In genomic region chr7:93977551-93977950, GRCh38 we compare ENCODE assay signal across 23 cellular contexts. TPM values are rescaled to one million over a fixed set of nuclear protein-coding genes. Genes with fewer than 3 reads are reported as not detected.
"Had no signal": no experiment of that assay in that cellular context is flagged by ENCODE, and none has a peak within 500 bp of the region (broad histone marks: within the 10 kb centered on the region; RNA-seq: fewer than 3 reads in every experiment).

No MANE protein-coding gene starts in this region.

- ATAC-seq: gastrocnemius medialis; left ventricle myocardium superior; lower lobe of right lung; natural killer cell treated with Interleukin-12 subunit alpha and Interleukin-12 subunit beta and Interleukin-15 and Interleukin-18, amount 100 ng/mL, for 72 hours; right cardiac atrium; stimulated activated memory B cell treated with anti-CD40 and anti-IgM and Interleukin-4, amounts not matched to agents 10 μg/mL and 1 μg/mL and 100 μg/mL, for 72 hours; stimulated activated naive CD8-positive, alpha-beta T cell treated with anti-CD3 and anti-CD28 coated beads, Interleukin-15, Interleukin-2, amounts not matched to agents 100 U/mL and 50 U/mL, for 24 hours had no signal

- H3K36me3 Mint-ChIP-seq: neural progenitor cell; stimulated activated memory B cell treated with anti-CD40 and anti-IgM and Interleukin-4, amounts not matched to agents 10 μg/mL and 1 μg/mL and 100 μg/mL, for 72 hours had no signal

- H3K4me2 ChIP-seq: neural progenitor cell had no signal

- H2AFZ ChIP-seq: neural progenitor cell had no signal

- H3K27ac ChIP-seq: coronary artery, gastrocnemius medialis, lower lobe of right lung, neural progenitor cell, prostate gland, sigmoid colon, skin epidermis, spleen, testis, tibial artery had no signal

- H3K27ac Mint-ChIP-seq: natural killer cell treated with Interleukin-12 subunit alpha and Interleukin-12 subunit beta and Interleukin-15 and Interleukin-18, amount 100 ng/mL, for 72 hours; neural progenitor cell; stimulated activated memory B cell treated with anti-CD40 and anti-IgM and Interleukin-4, amounts not matched to agents 10 μg/mL and 1 μg/mL and 100 μg/mL, for 72 hours; type B pancreatic cell had no signal

- H3K4me1 ChIP-seq: gastrocnemius medialis, lower lobe of right lung, prostate gland, sigmoid colon, spleen, testis, tibial artery had no signal

- H3K36me3 ChIP-seq: gastrocnemius medialis, lower lobe of right lung, neural progenitor cell, prostate gland, sigmoid colon, spleen, tibial artery had no signal

- DNase-seq: dermis blood vessel endothelial cell; effector memory CD4-positive, alpha-beta T cell; gastrocnemius medialis; head of caudate nucleus; left ventricle myocardium superior; lower lobe of right lung; naive B cell; right cardiac atrium; sigmoid colon; spleen; stimulated activated CD4-positive, alpha-beta T cell treated with anti-CD3 and anti-CD28 coated beads, Interleukin-4, amount 100 ng/mL, for 4 hours; stimulated activated naive CD8-positive, alpha-beta T cell treated with anti-CD3 and anti-CD28 coated beads, Interleukin-15, Interleukin-2, amounts not matched to agents 100 U/mL and 50 U/mL, for 24 hours; substantia nigra; testis; tibial artery had no signal

- H3K4me3 Mint-ChIP-seq: naive B cell; natural killer cell treated with Interleukin-12 subunit alpha and Interleukin-12 subunit beta and Interleukin-15 and Interleukin-18, amount 100 ng/mL, for 72 hours; neural progenitor cell; stimulated activated memory B cell treated with anti-CD40 and anti-IgM and Interleukin-4, amounts not matched to agents 10 μg/mL and 1 μg/mL and 100 μg/mL, for 72 hours; type B pancreatic cell had no signal

- H3K27me3 ChIP-seq: gastrocnemius medialis, neural progenitor cell, sigmoid colon, spleen, testis, tibial artery had no signal

- H3K9me3 ChIP-seq: gastrocnemius medialis, lower lobe of right lung, prostate gland, sigmoid colon, spleen, testis, tibial artery had no signal

- FAIRE-seq: keratinocyte had no signal

- H3K9me3 Mint-ChIP-seq: naive B cell; natural killer cell treated with Interleukin-12 subunit alpha and Interleukin-12 subunit beta and Interleukin-15 and Interleukin-18, amount 100 ng/mL, for 72 hours; neural progenitor cell; stimulated activated memory B cell treated with anti-CD40 and anti-IgM and Interleukin-4, amounts not matched to agents 10 μg/mL and 1 μg/mL and 100 μg/mL, for 72 hours; type B pancreatic cell had no signal

- H3K4me1 Mint-ChIP-seq: naive B cell, neural progenitor cell had no signal

- H3K4me3 ChIP-seq: coronary artery, gastrocnemius medialis, lower lobe of right lung, neural progenitor cell, prostate gland, sigmoid colon, skin epidermis, spleen, testis, tibial artery had no signal

- H3K27me3 Mint-ChIP-seq: naive B cell; stimulated activated memory B cell treated with anti-CD40 and anti-IgM and Interleukin-4, amounts not matched to agents 10 μg/mL and 1 μg/mL and 100 μg/mL, for 72 hours; type B pancreatic cell had no signal

RNA-seq across cellular contexts. Expression of gene GNG11, which starts 56.0 kb away (rescaled TPM):
- total RNA-seq: natural killer cell treated with Interleukin-12 subunit alpha and Interleukin-12 subunit beta and Interleukin-15 and Interleukin-18, amount 100 ng/mL, for 72 hours had no signal
